Comparison of ENCODE assay signal across 26 cellular contexts in the genomic region with DNA sequence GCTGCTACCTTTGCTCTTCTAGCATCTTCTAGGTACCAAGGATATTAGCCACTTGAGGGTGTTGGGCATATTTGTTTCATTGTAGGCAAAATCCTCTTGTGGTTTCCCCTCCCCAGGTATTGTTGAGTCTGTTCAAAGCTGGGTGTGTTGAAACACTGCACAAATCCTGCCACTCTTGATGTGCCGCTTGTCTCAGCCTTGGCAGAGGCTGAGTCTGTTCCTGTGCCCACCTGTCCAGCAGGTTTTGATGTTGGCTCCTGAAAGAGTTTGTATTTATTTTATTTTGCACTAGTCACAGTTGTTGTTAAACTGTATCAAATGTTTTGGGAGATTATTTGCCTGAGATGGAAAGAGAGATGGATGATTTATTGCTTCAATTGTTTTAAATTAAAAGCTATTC.
"Had no signal": no experiment of that assay in that cellular context is flagged by ENCODE, and none has a peak within 500 bp of the region (broad histone marks: within the 10 kb centered on the region; RNA-seq: fewer than 3 reads in every experiment).

No MANE protein-coding gene starts in this region.

- H3K27ac ChIP-seq: RWPE1 had no signal

- H3K9me3 ChIP-seq: SK-N-SH had no signal

- ATAC-seq: HepG2, Panc1, T-cell had no signal

- DNase-seq: IMR-90, Karpas-422, KG1, MM.1S, MV-4-11, NCI-H1048, NCI-H1105, NCI-H1417, NCI-H1436 treated with DMSO at 0.1 percent for 48 hours, NCI-H1694, NCI-H187 treated with DMSO at 0.1 percent for 48 hours, NCI-H2029 treated with DMSO at 0.1 percent for 48 hours, NCI-H2171, NCI-H226, NCI-H446, NCI-H510A, NCI-H524 treated with DMSO at 0.1 percent for 48 hours, NCI-H69, NCI-H774, SHP77, SK-N-SH, SW 1271, T-cell had no signal

- H3K9me2 ChIP-seq: SK-N-SH had no signal

- H3K9ac ChIP-seq: SK-N-SH had no signal

- H3K4me2 ChIP-seq: SK-N-SH had no signal
